9 cellular contexts compared by ENCODE assay signal in genomic region chr21:44685050-44685449, GRCh38. TPM values are rescaled to one million over a fixed set of nuclear protein-coding genes. Genes with fewer than 3 reads are reported as not detected.
"Had no signal": no experiment of that assay in that cellular context is flagged by ENCODE, and none has a peak within 500 bp of the region (broad histone marks: within the 10 kb centered on the region; RNA-seq: fewer than 3 reads in every experiment).

No MANE protein-coding gene starts in this region.

RNA-seq across cellular contexts. Expression of gene KRTAP12-1, which starts 3.1 kb away (rescaled TPM):
- total RNA-seq: LHCN-M2, MCF 10A, NCI-H460, OCI-LY7, PC-9, Right ventricle myocardium inferior, RPMI7951, SJCRH30, SK-MEL-5 had no signal

RNA-seq across cellular contexts. Expression of gene KRTAP10-12, which starts 11.9 kb away (rescaled TPM):
- total RNA-seq: LHCN-M2, MCF 10A, NCI-H460, OCI-LY7, PC-9, Right ventricle myocardium inferior, RPMI7951, SJCRH30, SK-MEL-5 had no signal

RNA-seq across cellular contexts. Expression of gene KRTAP12-2, which starts 18.3 kb away (rescaled TPM):
- total RNA-seq: LHCN-M2, MCF 10A, NCI-H460, OCI-LY7, PC-9, Right ventricle myocardium inferior, RPMI7951, SJCRH30, SK-MEL-5 had no signal

RNA-seq across cellular contexts. Expression of gene TSPEAR, which starts 26.3 kb away (rescaled TPM):
- total RNA-seq: LHCN-M2, MCF 10A, OCI-LY7, PC-9, RPMI7951, SJCRH30, SK-MEL-5 had no signal

RNA-seq across cellular contexts. Expression of gene KRTAP12-3, which starts 27.3 kb away (rescaled TPM):
- total RNA-seq: LHCN-M2, MCF 10A, NCI-H460, OCI-LY7, PC-9, Right ventricle myocardium inferior, RPMI7951, SJCRH30, SK-MEL-5 had no signal
